Comparison of ENCODE assay signal across 8 cellular contexts in the genomic region with DNA sequence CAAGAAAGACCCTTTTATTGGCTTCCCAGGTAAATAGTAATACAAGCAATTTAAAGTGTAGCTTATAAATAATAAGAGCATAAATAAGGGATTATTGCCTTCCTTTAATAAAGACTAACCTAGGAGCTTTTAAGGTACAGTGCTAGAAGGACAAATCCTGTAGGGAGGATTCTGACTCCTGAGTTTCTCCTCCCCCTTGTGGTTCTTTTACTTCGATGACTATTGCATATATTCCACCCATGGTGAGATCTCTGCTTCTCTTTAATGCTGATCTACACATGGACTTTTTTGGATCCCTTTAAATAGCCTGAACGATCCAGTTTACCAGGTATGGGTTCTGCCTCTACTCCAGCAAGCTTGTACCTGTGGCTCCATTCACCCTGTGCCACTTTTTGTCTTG. TPM values are rescaled to one million over a fixed set of nuclear protein-coding genes. Genes with fewer than 3 reads are reported as not detected.
DNase-seq lines count a peak whose midpoint lies in the region; ATAC-seq and TF ChIP-seq lines count a peak whose summit lies in the region.

No MANE protein-coding gene starts in this region.

- no peaks in the 10 kb centered on the region for H3K27me3 ChIP-seq in HUES6 (ENCODE audit: control insufficient read depth, insufficient read depth, low read length)

- peak overlapping the region; percentile 89 for H3K4me3 ChIP-seq in HUES6 (ENCODE audit: low read depth, low read length)

- peak; percentile 62 for TF ChIP-seq CTCF in VCaP (conservative IDR thresholded peaks at IDR 0.05)

- H3K9me3 ChIP-seq in HUES6 (ENCODE audit: control insufficient read depth, insufficient read depth, low read depth, low read length) = no peaks in the 10 kb centered on the region

- no peaks in the 10 kb centered on the region for H3K9me3 Mint-ChIP-seq in activated naive CD4-positive, alpha-beta T cell treated with anti-CD3 and anti-CD28 coated beads, Interleukin-2, amount 50 U/mL, for 72 hours

- H3K4me1 ChIP-seq in HUES6 (ENCODE audit: control insufficient read depth, insufficient read depth, low read length) = peaks cover 50% of the 10 kb centered on the region

- H3K36me3 ChIP-seq in HUES6 (ENCODE audit: control insufficient read depth, insufficient read depth, low read length) = 0 out of 2 replicates have a peak, but pooled peaks cover under 1% of the 10 kb centered on the region

- H3K36me3 Mint-ChIP-seq in activated naive CD4-positive, alpha-beta T cell treated with anti-CD3 and anti-CD28 coated beads, Interleukin-2, amount 50 U/mL, for 72 hours = peaks cover 0 to 6% of the 10 kb centered on the region in 2 donors

- H3K27ac Mint-ChIP-seq in activated naive CD4-positive, alpha-beta T cell treated with anti-CD3 and anti-CD28 coated beads, Interleukin-2, amount 50 U/mL, for 72 hours = no peak overlapping the region

- H3K27ac ChIP-seq in HUES6 (ENCODE audit: low read depth, low read length) (no peak overlapping the region), VCaP (peak overlapping the region; percentile 97)

- H3K9ac ChIP-seq in HUES6 (ENCODE audit: low read length) = no peak overlapping the region

- DNase-seq in COR-L47 (lab: John Stamatoyannopoulos, UW) (peak; percentile 59), kidney tubule cell (ENCODE audit: low spot score) (peak; percentile 57), occipital lobe (lab: John Stamatoyannopoulos, UW) (no peak)
- no peak for DNase-seq in activated naive CD4-positive, alpha-beta T cell treated with anti-CD3 and anti-CD28 coated beads, Interleukin-2, amount 50 U/mL, for 72 hours (ENCODE audit: low spot score in 2 of 2)

- no peak for ATAC-seq in GM18511 (IDR thresholded peaks at IDR 0.05; ENCODE audit: unreplicated experiment)
- no peak for ATAC-seq in HG03139 (IDR thresholded peaks at IDR 0.05; ENCODE audit: unreplicated experiment)
- ATAC-seq in activated naive CD4-positive, alpha-beta T cell treated with anti-CD3 and anti-CD28 coated beads, Interleukin-2, amount 50 U/mL, for 72 hours = no peak

RNA-seq across cellular contexts. Expression of gene GALNT7, which starts 2.5 kb away (rescaled TPM):
- 17.8 TPM for total RNA-seq in occipital lobe
- total RNA-seq in activated naive CD4-positive, alpha-beta T cell treated with anti-CD3 and anti-CD28 coated beads, Interleukin-2, amount 50 U/mL, for 72 hours = 10 to 100 TPM in 1 of 2 donors, 1 to 10 TPM in 1; 8.8 to 10.2 TPM

Comparison
In these comparisons a context has a peak if more than half of its experiments do, and no peak if none do; other contexts are left out.
1. DNase-seq: peak in COR-L47 (single experiment) and kidney tubule cell (single experiment); none in occipital lobe (single experiment) and activated naive CD4-positive, alpha-beta T cell treated with anti-CD3 and anti-CD28 coated beads, Interleukin-2, amount 50 U/mL, for 72 hours (0 of 2).